ENCODE assay signal across 10 cellular contexts in the genomic region with DNA sequence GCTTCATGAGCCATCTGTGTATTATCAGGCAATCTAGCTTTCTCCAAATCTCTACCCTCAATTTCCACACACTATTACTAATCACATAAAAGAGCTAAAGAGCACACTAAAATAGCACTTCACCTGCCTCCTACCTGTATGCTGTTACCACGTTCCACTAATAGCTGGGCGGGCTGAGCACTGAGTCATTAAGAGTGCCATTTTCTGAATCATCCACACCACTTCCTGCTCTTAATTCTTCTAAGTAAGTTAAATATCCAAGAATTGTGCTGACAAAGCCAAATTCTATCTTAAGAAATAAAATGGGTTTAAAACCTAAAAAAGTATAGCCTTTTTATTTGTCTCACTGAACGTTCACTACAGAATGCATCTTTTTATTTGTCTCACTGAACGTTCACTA. TPM values are rescaled to one million over a fixed set of nuclear protein-coding genes. Genes with fewer than 3 reads are reported as not detected.
DNase-seq lines count a peak whose midpoint lies in the region; ATAC-seq and TF ChIP-seq lines count a peak whose summit lies in the region.
"Had no signal": no experiment of that assay in that cellular context is flagged by ENCODE, and none has a peak within 500 bp of the region (broad histone marks: within the 10 kb centered on the region; RNA-seq: fewer than 3 reads in every experiment).

No MANE protein-coding gene starts in this region.

- H3K9me3 ChIP-seq in GM23248 (ENCODE audit: low read depth) (no peaks in the 10 kb centered on the region), esophagus squamous epithelium (no peaks in the 10 kb centered on the region)
- H3K9me3 ChIP-seq: upper lobe of left lung had no signal

- H3K4me1 ChIP-seq in GM23248 (ENCODE audit: insufficient read depth), result peaks cover 23% of the 10 kb centered on the region
- peaks cover 0 to 16% (median 3%) of the 10 kb centered on the region in 3 donors for H3K4me1 ChIP-seq in esophagus squamous epithelium

- H3K79me2 ChIP-seq in GM23248 (ENCODE audit: insufficient read depth), result no peaks in the 10 kb centered on the region

- H3K27ac ChIP-seq in GM23248 (no peak overlapping the region), esophagus squamous epithelium (no peak overlapping the region)
- H3K27ac ChIP-seq: upper lobe of left lung had no signal

- no peaks in the 10 kb centered on the region for H3K9me2 ChIP-seq in GM23248 (ENCODE audit: insufficient read depth)

- WGBS in GM23248 (ENCODE audit: low coverage in 1 of 2, low lambda C conversion rate in 2 of 2, missing lambda C conversion rate in 2 of 2), 2 experiments, result 47 to 58% methylated on average over 4 of the region's 4 CpGs
- 33 to 38% methylated on average over 4 of the region's 4 CpGs for WGBS in esophagus squamous epithelium, 2 donors

- H2AFZ ChIP-seq in GM23248, result no peak overlapping the region

- peak; percentile 44 for DNase-seq in GM23248
- DNase-seq in T-helper 22 cell (ENCODE audit: low read depth), result peak; percentile 29
- DNase-seq in astrocyte of the spinal cord (ENCODE audit: low read depth, low spot score), result peak; percentile 50
- peak in 3 of 4 experiments; percentile 23 to 45 (median 36) for DNase-seq in stimulated activated CD4-positive, alpha-beta T cell treated with anti-CD3 and anti-CD28 coated beads, Interleukin-1b, Interleukin-23, amount 100 ng/mL, for 24 hours (ENCODE audit: low read depth in 4 of 4, low spot score in 1 of 4)
- no peak for DNase-seq in SHP77 (lab: John Stamatoyannopoulos, UW)
- no peak for DNase-seq in esophagus squamous epithelium (lab: John Stamatoyannopoulos, UW)
- no peak for DNase-seq in SIG-M5 treated with dmso at 0.1 percent for 504 hours (lab: John Stamatoyannopoulos, UW; ENCODE audit: unreplicated experiment)
- DNase-seq in left lobe of liver (ENCODE audit: low spot score), result no peak
- DNase-seq: NCI-H446 treated with DMSO at 0.1 percent for 48 hours had no signal

- TF ChIP-seq POLR2A in esophagus squamous epithelium (IDR thresholded peaks at IDR 0.05), result no peak

- peaks cover 15% of the 10 kb centered on the region; the same call in 1 of the 2 replicates for H3F3A ChIP-seq in GM23248 (ENCODE audit: insufficient read depth)

- H4K20me1 ChIP-seq in GM23248 (ENCODE audit: insufficient read depth), result no peaks in the 10 kb centered on the region

- no peaks in the 10 kb centered on the region for H3K27me3 ChIP-seq in GM23248 (replicated peaks; ENCODE audit: insufficient read depth)
- H3K27me3 ChIP-seq in esophagus squamous epithelium, result no peaks in the 10 kb centered on the region
- H3K27me3 ChIP-seq: upper lobe of left lung had no signal

- intact Hi-C loops in esophagus squamous epithelium (cut with DNase I), result no loop called here

- in situ Hi-C loops in GM23248 (cut with MboI), result loop anchor here (25.0 kb wide), 1 partner anchor 542 kb away; the partner anchor contains the start of gene RRM2
- in situ Hi-C loops in astrocyte of the spinal cord (cut with HindIII; ENCODE audit: low sequenced_read_pairs), result no loop called here

- TF ChIP-seq CTCF in astrocyte of the spinal cord (IDR thresholded peaks at IDR 0.05; ENCODE audit: low read depth, low read length), result no peak
- no peak for TF ChIP-seq CTCF in esophagus squamous epithelium (IDR thresholded peaks at IDR 0.05)

- ATAC-seq in left lobe of liver, result no peak

- no peak overlapping the region for H3K9ac ChIP-seq in GM23248

- no peak overlapping the region for H3K4me2 ChIP-seq in GM23248 (ENCODE audit: unreplicated experiment)

- H3K36me3 ChIP-seq in GM23248 (ENCODE audit: low read depth) (peaks cover 17% of the 10 kb centered on the region), esophagus squamous epithelium (peaks cover 0 to 91% (median 5%) of the 10 kb centered on the region in 3 donors)

- H3K4me3 ChIP-seq in GM23248 (no peak overlapping the region), astrocyte of the spinal cord (ENCODE audit: low read depth, low read length) (no peak overlapping the region), esophagus squamous epithelium (no peak overlapping the region)
- H3K4me3 ChIP-seq: upper lobe of left lung had no signal

RNA-seq across cellular contexts. Expression of gene NOL10, which starts 35.7 kb away (rescaled TPM):
- 33.3 and 39.0 TPM in 2 replicates for total RNA-seq in GM23248 (2014; rRNA removed; shearing (Covaris generic))
- 27.5 and 30.2 TPM in 2 replicates for polyA plus RNA-seq in GM23248 (2016; fragmentation: Nextera tagmentation; extraction: Ambion mirVana)
- total RNA-seq in esophagus squamous epithelium (10 to 100 TPM; 14.5 to 34.3 (median 22.2) TPM), left lobe of liver (8.0 TPM)

Comparison
In these comparisons a context has a peak if more than half of its experiments do, and no peak if none do; other contexts are left out.
1. DNase-seq: peak in GM23248 (single experiment), T-helper 22 cell (single experiment), astrocyte of the spinal cord (single experiment) and stimulated activated CD4-positive, alpha-beta T cell treated with anti-CD3 and anti-CD28 coated beads, Interleukin-1b, Interleukin-23, amount 100 ng/mL, for 24 hours (3 of 4); none in SHP77 (0 of 2), esophagus squamous epithelium (single experiment), SIG-M5 treated with dmso at 0.1 percent for 504 hours (single experiment) and left lobe of liver (single experiment).